In the genomic region with DNA sequence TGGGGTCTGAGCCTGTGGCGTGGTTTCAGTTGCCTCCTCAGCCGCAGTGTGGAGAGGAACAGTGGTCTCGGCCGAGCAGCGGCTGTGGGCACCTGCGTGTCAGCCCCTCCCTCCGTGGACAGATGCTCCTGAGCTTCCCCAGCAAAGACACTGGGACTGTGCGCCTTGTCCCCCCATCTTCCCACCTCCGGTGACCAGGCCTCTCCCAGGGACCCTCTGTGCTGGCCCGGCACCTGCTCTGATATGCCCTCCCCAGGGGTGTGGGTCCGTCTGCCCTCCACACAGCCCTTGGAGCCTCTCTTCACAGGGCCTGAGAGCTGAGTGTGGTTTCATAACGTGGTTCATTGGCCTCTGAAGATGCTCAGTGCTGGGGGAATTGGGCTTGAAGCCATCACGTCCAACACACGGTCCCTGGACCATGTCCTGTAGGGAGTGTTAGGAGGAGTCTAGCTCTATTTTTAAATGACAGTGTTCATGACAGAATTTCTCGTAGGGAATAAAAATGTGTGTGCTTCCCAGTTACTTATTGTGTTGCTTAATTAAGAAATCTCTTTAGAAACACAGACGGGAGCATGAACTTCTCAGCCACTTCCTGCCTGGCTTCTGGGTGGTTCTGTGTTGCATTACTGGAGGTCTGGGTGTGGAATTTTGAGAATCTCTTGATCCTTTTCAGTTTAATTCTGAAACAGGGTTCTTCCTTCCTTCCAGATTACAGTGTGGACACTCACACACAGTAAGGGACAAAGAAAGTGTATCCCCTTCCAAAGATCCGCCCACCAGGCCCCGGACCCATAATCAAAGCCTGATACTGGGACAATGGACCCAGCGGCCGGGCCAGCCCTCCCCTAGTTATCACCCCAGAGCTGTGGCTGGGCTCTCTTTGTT, we compare ENCODE assay signal across 9 cellular contexts.
DNase-seq lines count a peak whose midpoint lies in the region; ATAC-seq and TF ChIP-seq lines count a peak whose summit lies in the region.
"Had no signal": no experiment of that assay in that cellular context is flagged by ENCODE, and none has a peak within 500 bp of the region (broad histone marks: within the 10 kb centered on the region; RNA-seq: fewer than 3 reads in every experiment).

No MANE protein-coding gene starts in this region.

- peaks cover 17 to 32% (median 18%) of the 10 kb centered on the region in 3 donors for H3K4me1 ChIP-seq in esophagus squamous epithelium
- no peaks in the 10 kb centered on the region for H3K4me1 ChIP-seq in foreskin keratinocyte

- H3K27ac ChIP-seq in esophagus squamous epithelium, result peak overlapping the region; percentile 46 to 92 (median 82)
- no peak overlapping the region for H3K27ac ChIP-seq in foreskin keratinocyte

- intact Hi-C loops in esophagus squamous epithelium (cut with DNase I), result no loop called here
- intact Hi-C loops in posterior vena cava (cut with DNase I), result loop anchor here in 1 of 2 donors (10.0 kb wide), 1 partner anchor 122 kb away; no protein-coding TSS in a partner anchor

- no peaks in the 10 kb centered on the region for H3K9me3 ChIP-seq in esophagus squamous epithelium

- peak; percentile 14 for DNase-seq in GM04504 (ENCODE audit: low read depth)
- peak; percentile 70 for DNase-seq in OCI-M1 (lab: John Stamatoyannopoulos, UW)
- no peak for DNase-seq in esophagus squamous epithelium (lab: John Stamatoyannopoulos, UW)
- peak; percentile 86 for DNase-seq in posterior vena cava (ENCODE audit: low spot score)
- no peak for DNase-seq in foreskin keratinocyte
- no peak for DNase-seq in DMS114 treated with DMSO at 0.1 percent for 48 hours (lab: John Stamatoyannopoulos, UW; ENCODE audit: unreplicated experiment)
- DNase-seq in kidney tubule cell (ENCODE audit: low spot score), result no peak

- WGBS in esophagus squamous epithelium, 2 donors, result 47 to 59% methylated on average over 7 to 10 of the region's 20 CpGs

- ATAC-seq in foreskin keratinocyte (no peak), HG03432 (IDR thresholded peaks at IDR 0.05; ENCODE audit: unreplicated experiment) (no peak)
- ATAC-seq: HCT116 had no signal

- no peak for TF ChIP-seq CTCF in esophagus squamous epithelium (IDR thresholded peaks at IDR 0.05)
- no peak for TF ChIP-seq CTCF in foreskin keratinocyte (conservative IDR thresholded peaks at IDR 0.05)

- no peak for TF ChIP-seq POLR2A in esophagus squamous epithelium (IDR thresholded peaks at IDR 0.05)

- peaks cover 0 to 12% (median 0%) of the 10 kb centered on the region in 4 donors for H3K27me3 ChIP-seq in esophagus squamous epithelium
- no peaks in the 10 kb centered on the region for H3K27me3 ChIP-seq in foreskin keratinocyte

- peak overlapping the region in 3 of 4 donors; percentile 39 to 58 (median 40) for H3K4me3 ChIP-seq in esophagus squamous epithelium

- no peaks in the 10 kb centered on the region for H3K36me3 ChIP-seq in esophagus squamous epithelium

Comparison
In these comparisons a context has a peak if more than half of its experiments do, and no peak if none do; other contexts are left out.
1. DNase-seq: peak in GM04504 (single experiment), OCI-M1 (single experiment) and posterior vena cava (single experiment); none in esophagus squamous epithelium (single experiment), foreskin keratinocyte (0 of 2), DMS114 treated with DMSO at 0.1 percent for 48 hours (single experiment) and kidney tubule cell (single experiment).